ENCODE assay signal across 10 cellular contexts in genomic region chr9:77978086-77978781, GRCh38. TPM values are rescaled to one million over a fixed set of nuclear protein-coding genes. Genes with fewer than 3 reads are reported as not detected.
DNase-seq lines count a peak whose midpoint lies in the region; TF ChIP-seq lines count a peak whose summit lies in the region.
"Had no signal": no experiment of that assay in that cellular context is flagged by ENCODE, and none has a peak within 500 bp of the region (broad histone marks: within the 10 kb centered on the region; RNA-seq: fewer than 3 reads in every experiment).

No MANE protein-coding gene starts in this region.

- dilution Hi-C loops in mammary epithelial cell (cut with HindIII; ENCODE audit: low sequenced_read_pairs) = no loop called here

- H3K9me3 ChIP-seq in mammary epithelial cell (replicated peaks; ENCODE audit: insufficient read depth, low read length) = no peaks in the 10 kb centered on the region
- H3K9me3 ChIP-seq in spleen = no peaks in the 10 kb centered on the region

- peak overlapping the region; percentile 68 for H3K4me3 Mint-ChIP-seq in activated CD4-positive, alpha-beta T cell treated with anti-CD3 and anti-CD28 coated beads, Interleukin-2, amount 10 ng/mL, durations not matched to agents 24 days and 14 days

- H3K4me1 ChIP-seq in mammary epithelial cell (ENCODE audit: insufficient read depth, low read length) (peaks cover 56% of the 10 kb centered on the region), spleen (peaks cover 26 to 89% (median 56%) of the 10 kb centered on the region in 6 donors)

- H3K36me3 Mint-ChIP-seq in activated CD4-positive, alpha-beta T cell treated with anti-CD3 and anti-CD28 coated beads, Interleukin-2, amount 10 ng/mL, durations not matched to agents 24 days and 14 days (ENCODE audit: low read depth) = peaks cover 1% of the 10 kb centered on the region

- CTCF ChIA-PET in mammary epithelial cell (lab: Charles Lee; ENCODE audit: low non-redundant PET) = no interaction called here

- 100% methylated on average over 3 of the region's 3 CpGs for WGBS in mammary epithelial cell (ENCODE audit: low coverage, missing lambda C conversion rate)
- WGBS in spleen, 5 donors = 16 to 46% (median 23%) methylated on average over 3 of the region's 3 CpGs

- TF ChIP-seq CTCF in mammary epithelial cell (conservative IDR thresholded peaks at IDR 0.05 in 1 of 2, IDR thresholded peaks at IDR 0.05 in 1 of 2; ENCODE audit: extremely low read depth in 1 of 2, insufficient read depth in 1 of 2, low read depth in 1 of 2, low read length in 2 of 2) = no peak
- no peak for TF ChIP-seq CTCF in spleen (IDR thresholded peaks at IDR 0.05 in 8 of 11, conservative IDR thresholded peaks at IDR 0.05 in 3 of 11)

- peak; percentile 62 for DNase-seq in activated CD4-positive, alpha-beta T cell treated with anti-CD3 and anti-CD28 coated beads, Interleukin-2, amount 10 ng/mL, durations not matched to agents 24 days and 14 days
- no peak for DNase-seq in activated CD4-positive, alpha-beta T cell treated with anti-CD3 and anti-CD28 coated beads for 4 hours
- peak; percentile 15 for DNase-seq in NCI-H146 treated with DMSO at 0.1 percent for 48 hours (lab: John Stamatoyannopoulos, UW; ENCODE audit: unreplicated experiment)
- no peak for DNase-seq in mammary epithelial cell
- no peak for DNase-seq in spleen
- no peak for DNase-seq in DMS53 treated with DMSO at 0.1 percent for 48 hours (lab: John Stamatoyannopoulos, UW; ENCODE audit: unreplicated experiment)
- DNase-seq in glomerular visceral epithelial cell (ENCODE audit: extremely low spot score) = no peak
- DNase-seq in HCEC 1CT = no peak
- DNase-seq: activated gamma-delta T cell, NCI-H1930 had no signal

- H3K4me3 ChIP-seq in mammary epithelial cell (replicated peaks in 1 of 3; ENCODE audit: insufficient read depth in 1 of 3, low read depth in 2 of 3, low read length in 3 of 3) (no peak overlapping the region), spleen (no peak overlapping the region)

- intact Hi-C loops in activated CD4-positive, alpha-beta T cell treated with anti-CD3 and anti-CD28 coated beads, Interleukin-2, amount 10 ng/mL, durations not matched to agents 24 days and 14 days (cut with micrococcal nuclease) = loop anchor here (1.0 to 10.0 kb wide), 5 partner anchors 52 to 257 kb away; partner anchors contain the start of gene CEP78
- intact Hi-C loops in mammary epithelial cell (cut with micrococcal nuclease) (loop anchor here (10.0 kb wide), 1 partner anchor 133 kb away; no protein-coding TSS in a partner anchor), spleen (cut with DNase I; ENCODE audit: low total_unique reads) (no loop called here)

- no peak overlapping the region for H3K9ac ChIP-seq in mammary epithelial cell (ENCODE audit: insufficient read depth, low read length)

- H3K79me2 ChIP-seq in mammary epithelial cell (ENCODE audit: insufficient read depth, low read length) = peaks cover 83% of the 10 kb centered on the region

- H3K4me1 Mint-ChIP-seq in activated CD4-positive, alpha-beta T cell treated with anti-CD3 and anti-CD28 coated beads, Interleukin-2, amount 10 ng/mL, durations not matched to agents 24 days and 14 days = peaks cover 51% of the 10 kb centered on the region

- H3K27ac ChIP-seq in mammary epithelial cell (ENCODE audit: insufficient read depth, low read depth, low read length) (peak overlapping the region; percentile 33), spleen (peak overlapping the region in 6 of 8 donors; percentile 16 to 72 (median 46))

- H3K27me3 Mint-ChIP-seq in activated CD4-positive, alpha-beta T cell treated with anti-CD3 and anti-CD28 coated beads, Interleukin-2, amount 10 ng/mL, durations not matched to agents 24 days and 14 days = no peaks in the 10 kb centered on the region

- in situ Hi-C loops in mammary epithelial cell (cut with MboI; ENCODE audit: low sequenced_read_pairs in 2 of 2) = no loop called here

- no peak overlapping the region for H2AFZ ChIP-seq in mammary epithelial cell (ENCODE audit: low read depth, low read length)

- BruUV-seq in mammary epithelial cell (replicated peaks; lab: Mats Ljungman, UMichigan) = no TSS peak

- no peaks in the 10 kb centered on the region for H4K20me1 ChIP-seq in mammary epithelial cell (ENCODE audit: insufficient read depth, low read length)

- H3K4me2 ChIP-seq in mammary epithelial cell (ENCODE audit: insufficient read depth, low read depth, low read length) = peak overlapping the region; percentile 23

- no peaks in the 10 kb centered on the region for H3K9me3 Mint-ChIP-seq in activated CD4-positive, alpha-beta T cell treated with anti-CD3 and anti-CD28 coated beads, Interleukin-2, amount 10 ng/mL, durations not matched to agents 24 days and 14 days

- peak overlapping the region; percentile 91 for H3K27ac Mint-ChIP-seq in activated CD4-positive, alpha-beta T cell treated with anti-CD3 and anti-CD28 coated beads, Interleukin-2, amount 10 ng/mL, durations not matched to agents 24 days and 14 days

- H3K27me3 ChIP-seq in mammary epithelial cell (ENCODE audit: insufficient read depth, low read length) = no peaks in the 10 kb centered on the region
- H3K27me3 ChIP-seq in spleen (replicated peaks in 1 of 7) = no peaks in the 10 kb centered on the region

- no peak for TF ChIP-seq POLR2A in spleen (IDR thresholded peaks at IDR 0.05)

- H3K36me3 ChIP-seq in mammary epithelial cell (ENCODE audit: insufficient read depth, low read length) (no peaks in the 10 kb centered on the region), spleen (no peaks in the 10 kb centered on the region)

RNA-seq across cellular contexts. Expression of gene GNAQ, which starts 53.4 kb away (rescaled TPM):
- 22.7 and 26.3 TPM in 2 replicates for total RNA-seq in activated CD4-positive, alpha-beta T cell treated with anti-CD3 and anti-CD28 coated beads, Interleukin-2, amount 10 ng/mL, durations not matched to agents 24 days and 14 days
- 10 to 100 TPM; 47.3 to 66.2 TPM for total RNA-seq in mammary epithelial cell
- polyA plus RNA-seq in mammary epithelial cell = 31.3 TPM
- polyA minus RNA-seq in mammary epithelial cell = 62.7 TPM
- total RNA-seq in spleen = 10 to 100 TPM; 21.0 to 52.3 (median 35.6) TPM
- 1 to 10 TPM; 4.4 to 5.6 (median 5.6) TPM for polyA plus RNA-seq in spleen

Comparison
In these comparisons a context has a peak if more than half of its experiments do, and no peak if none do; other contexts are left out.
1. DNase-seq: peak in activated CD4-positive, alpha-beta T cell treated with anti-CD3 and anti-CD28 coated beads, Interleukin-2, amount 10 ng/mL, durations not matched to agents 24 days and 14 days (single experiment) and NCI-H146 treated with DMSO at 0.1 percent for 48 hours (single experiment); none in activated CD4-positive, alpha-beta T cell treated with anti-CD3 and anti-CD28 coated beads for 4 hours (0 of 2), mammary epithelial cell (single experiment), spleen (single experiment), DMS53 treated with DMSO at 0.1 percent for 48 hours (single experiment), glomerular visceral epithelial cell (single experiment) and HCEC 1CT (single experiment).